Comparison of ENCODE assay signal across 18 cellular contexts in the genomic region with DNA sequence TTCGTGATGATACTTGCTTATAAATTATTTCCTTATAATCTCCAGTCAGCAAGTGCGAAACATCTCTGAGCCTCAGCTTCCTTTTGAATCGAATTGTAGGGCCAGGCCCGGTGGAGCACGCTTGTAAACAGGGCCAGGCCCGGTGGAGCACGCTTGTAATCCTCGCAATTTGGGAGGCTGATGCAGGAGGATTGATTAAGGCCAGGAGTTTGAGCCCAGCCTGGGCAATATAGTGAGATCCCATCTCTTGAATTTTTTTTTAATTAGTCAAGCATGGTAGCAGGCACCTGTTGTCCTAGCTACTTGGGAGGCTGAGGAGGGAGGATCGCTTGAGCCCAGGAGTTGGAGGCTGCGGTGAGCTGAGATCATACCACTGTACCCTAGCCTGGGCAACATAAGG.
DNase-seq lines count a peak whose midpoint lies in the region; ATAC-seq, FAIRE-seq and TF ChIP-seq lines count a peak whose summit lies in the region.
"Had no signal": no experiment of that assay in that cellular context is flagged by ENCODE, and none has a peak within 500 bp of the region (broad histone marks: within the 10 kb centered on the region; RNA-seq: fewer than 3 reads in every experiment).

No MANE protein-coding gene starts in this region.

- BruUV-seq in K562 (replicated peaks; lab: Mats Ljungman, UMichigan): no TSS peak

- FAIRE-seq in K562 (lab: Jason Lieb, UNC) (no peak), H54 (lab: Jason Lieb, UNC) (no peak)
- FAIRE-seq: GM12891, GM18507 had no signal

- no peak overlapping the region for H3K9ac ChIP-seq in K562 (ENCODE audit: insufficient read depth in 1 of 2, low read depth in 2 of 2, low read length in 2 of 2)

- H3K4me3 Mint-ChIP-seq in T-helper 17 cell: no peak overlapping the region
- no peak overlapping the region for H3K4me3 Mint-ChIP-seq in activated CD4-positive, alpha-beta memory T cell treated with anti-CD3 and anti-CD28 coated beads for 36 hours
- H3K4me3 Mint-ChIP-seq: CD4-positive, alpha-beta memory T cell had no signal

- ATAC-seq in T-helper 17 cell: no peak
- no peak for ATAC-seq in K562

- intact Hi-C loops in K562 (cut with micrococcal nuclease): no loop called here
- intact Hi-C loops in sigmoid colon (cut with DNase I): no loop called here
- intact Hi-C loops in activated CD4-positive, alpha-beta memory T cell treated with anti-CD3 and anti-CD28 coated beads for 36 hours (cut with micrococcal nuclease): no loop called here

- CTCF ChIA-PET in K562 (lab: Yijun Ruan, JAX; ENCODE audit: low intra/inter-chr PET ratio): no interaction called here
- CTCF ChIA-PET in activated CD4-positive, alpha-beta memory T cell treated with anti-CD3 and anti-CD28 coated beads for 36 hours (lab: Charles Lee): no interaction called here

- no peaks in the 10 kb centered on the region for H3K9me1 ChIP-seq in K562 (ENCODE audit: control insufficient read depth, insufficient read depth, low read length)

- TF ChIP-seq EP300 in K562 (IDR thresholded peaks at IDR 0.05; ENCODE audit: low read length) (no peak), sigmoid colon (IDR thresholded peaks at IDR 0.05) (no peak)

- TF ChIP-seq RAD21 in K562 (CRISPR knock-in tag; conservative IDR thresholded peaks at IDR 0.05 in 1 of 2, IDR thresholded peaks at IDR 0.05 in 1 of 2): no peak

- peaks cover 8% of the 10 kb centered on the region for H3K36me3 Mint-ChIP-seq in T-helper 17 cell (ENCODE audit: low read depth)
- peaks cover 16% of the 10 kb centered on the region for H3K36me3 Mint-ChIP-seq in activated CD4-positive, alpha-beta memory T cell treated with anti-CD3 and anti-CD28 coated beads for 36 hours

- H3K36me3 ChIP-seq in K562 (ENCODE audit: control insufficient read depth, insufficient read depth, low read length) (peaks cover 53% of the 10 kb centered on the region; the same call in 2 of the 3 replicates), sigmoid colon (peaks cover 6 to 56% (median 21%) of the 10 kb centered on the region in 4 donors)

- peaks cover 5% of the 10 kb centered on the region for H3K4me1 Mint-ChIP-seq in T-helper 17 cell
- H3K4me1 Mint-ChIP-seq in activated CD4-positive, alpha-beta memory T cell treated with anti-CD3 and anti-CD28 coated beads for 36 hours (ENCODE audit: low read depth): peaks cover 5% of the 10 kb centered on the region
- H3K4me1 Mint-ChIP-seq: CD4-positive, alpha-beta memory T cell had no signal

- H3K4me1 ChIP-seq in K562 (replicated peaks in 1 of 2; ENCODE audit: control insufficient read depth in 2 of 2, insufficient read depth in 2 of 2, low read length in 2 of 2) (0 out of 5 replicates have a peak, but pooled peaks cover 0 to 3% of the 10 kb centered on the region in 2 experiments), sigmoid colon (no peaks in the 10 kb centered on the region)

- peak overlapping the region; percentile 21 for H3K27ac Mint-ChIP-seq in T-helper 17 cell
- no peak overlapping the region for H3K27ac Mint-ChIP-seq in activated CD4-positive, alpha-beta memory T cell treated with anti-CD3 and anti-CD28 coated beads for 36 hours

- H3K9me3 Mint-ChIP-seq in activated CD4-positive, alpha-beta memory T cell treated with anti-CD3 and anti-CD28 coated beads for 36 hours: no peaks in the 10 kb centered on the region
- H3K9me3 Mint-ChIP-seq: CD4-positive, alpha-beta memory T cell had no signal

- TF ChIP-seq CTCF in K562 (IDR thresholded peaks at IDR 0.05 in 2 of 3, conservative IDR thresholded peaks at IDR 0.05 in 1 of 3; ENCODE audit: insufficient read depth in 2 of 3, low read depth in 1 of 3, low read length in 3 of 3) (no peak), sigmoid colon (IDR thresholded peaks at IDR 0.05) (no peak)

- no peak overlapping the region for H3K27ac ChIP-seq in K562 (ENCODE audit: extremely low read depth, low read depth, low read length)
- no peak overlapping the region for H3K27ac ChIP-seq in sigmoid colon

- in situ Hi-C loops in K562 (cut with MboI): no loop called here

- no peaks in the 10 kb centered on the region for H3K9me3 ChIP-seq in T-helper 17 cell (ENCODE audit: control insufficient read depth, low read length, poor library complexity, severe bottlenecking)
- no peaks in the 10 kb centered on the region for H3K9me3 ChIP-seq in K562 (replicated peaks; ENCODE audit: control insufficient read depth, insufficient read depth, low read depth, low read length)
- H3K9me3 ChIP-seq in sigmoid colon: no peaks in the 10 kb centered on the region

- no peaks in the 10 kb centered on the region for H4K20me1 ChIP-seq in K562 (replicated peaks; ENCODE audit: control insufficient read depth, insufficient read depth, low read length)

- no peak overlapping the region for H2AFZ ChIP-seq in K562 (ENCODE audit: low read depth, low read length)

- H3K79me2 ChIP-seq in K562 (ENCODE audit: control insufficient read depth, insufficient read depth, low read length): no peaks in the 10 kb centered on the region

- no peaks in the 10 kb centered on the region for H3K27me3 Mint-ChIP-seq in T-helper 17 cell
- H3K27me3 Mint-ChIP-seq in activated CD4-positive, alpha-beta memory T cell treated with anti-CD3 and anti-CD28 coated beads for 36 hours: no peaks in the 10 kb centered on the region
- H3K27me3 Mint-ChIP-seq: CD4-positive, alpha-beta memory T cell had no signal

- POLR2A ChIA-PET in K562 (lab: Yijun Ruan, JAX): no interaction called here
- POLR2A ChIA-PET in activated CD4-positive, alpha-beta memory T cell treated with anti-CD3 and anti-CD28 coated beads for 36 hours (lab: Charles Lee): no interaction called here

- DNase-seq in T-helper 17 cell: no peak
- no peak for DNase-seq in K562 (ENCODE audit: extremely low read depth in 1 of 4, low spot score in 3 of 4)
- DNase-seq in sigmoid colon: peak; percentile 26
- no peak for DNase-seq in activated CD4-positive, alpha-beta memory T cell treated with anti-CD3 and anti-CD28 coated beads for 36 hours
- DNase-seq in NK-92 (lab: John Stamatoyannopoulos, UW; ENCODE audit: unreplicated experiment): no peak
- DNase-seq in H54 (ENCODE audit: insufficient read length, low spot score): no peak
- DNase-seq: C1 segment of cervical spinal cord; Calu3; CD4-positive, alpha-beta memory T cell; COR-L47; DMS53; DMS79 treated with DMSO at 0.1 percent for 48 hours; GF-D8; GOT3; H7; HCEC 1CT had no signal

- no peak overlapping the region for H3K4me2 ChIP-seq in K562 (ENCODE audit: insufficient read depth, low read length)

- H3K4me3 ChIP-seq in K562: no peak overlapping the region
- no peak overlapping the region for H3K4me3 ChIP-seq in sigmoid colon

- H3K27me3 ChIP-seq in K562 (ENCODE audit: control insufficient read depth in 2 of 2, insufficient read depth in 2 of 2, low read length in 2 of 2) (no peaks in the 10 kb centered on the region), sigmoid colon (no peaks in the 10 kb centered on the region)

- no peak for TF ChIP-seq POLR2A in K562 (conservative IDR thresholded peaks at IDR 0.05)
- TF ChIP-seq POLR2A in sigmoid colon (IDR thresholded peaks at IDR 0.05): no peak
- TF ChIP-seq POLR2A in H54 (IDR thresholded peaks at IDR 0.05; ENCODE audit: low read depth, low read length): no peak

- 94% methylated on average over 9 of the region's 10 CpGs for WGBS in K562 (ENCODE audit: insufficient coverage, low coverage, missing lambda C conversion rate)
- 96 to 97% methylated on average over 10 of the region's 10 CpGs for WGBS in sigmoid colon, 2 donors

TF ChIP-seq in K562, 482 proteins besides CTCF, POLR2A, EP300 and RAD21:
- TF ChIP-seq ZNF121 (CRISPR knock-in tag; conservative IDR thresholded peaks at IDR 0.05) (peak; percentile 27; the same call in 1 of the 2 replicates), ZNF75A (CRISPR knock-in tag; IDR thresholded peaks at IDR 0.05) (no peak), ZNF133 (CRISPR knock-in tag; IDR thresholded peaks at IDR 0.05) (no peak), ZNF76 (CRISPR knock-in tag; IDR thresholded peaks at IDR 0.05; ENCODE audit: borderline replicate concordance) (no peak), CHD2 (IDR thresholded peaks at IDR 0.05; ENCODE audit: low read depth, low read length) (no peak), GTF2A2 (tag; IDR thresholded peaks at IDR 0.05) (no peak), BRD4 (IDR thresholded peaks at IDR 0.05) (no peak), U2AF2 (optimal IDR thresholded peaks at IDR 0.05; ENCODE audit: low read depth, low read length) (no peak)
